Comparison of ENCODE assay signal across 8 cellular contexts in the genomic region with DNA sequence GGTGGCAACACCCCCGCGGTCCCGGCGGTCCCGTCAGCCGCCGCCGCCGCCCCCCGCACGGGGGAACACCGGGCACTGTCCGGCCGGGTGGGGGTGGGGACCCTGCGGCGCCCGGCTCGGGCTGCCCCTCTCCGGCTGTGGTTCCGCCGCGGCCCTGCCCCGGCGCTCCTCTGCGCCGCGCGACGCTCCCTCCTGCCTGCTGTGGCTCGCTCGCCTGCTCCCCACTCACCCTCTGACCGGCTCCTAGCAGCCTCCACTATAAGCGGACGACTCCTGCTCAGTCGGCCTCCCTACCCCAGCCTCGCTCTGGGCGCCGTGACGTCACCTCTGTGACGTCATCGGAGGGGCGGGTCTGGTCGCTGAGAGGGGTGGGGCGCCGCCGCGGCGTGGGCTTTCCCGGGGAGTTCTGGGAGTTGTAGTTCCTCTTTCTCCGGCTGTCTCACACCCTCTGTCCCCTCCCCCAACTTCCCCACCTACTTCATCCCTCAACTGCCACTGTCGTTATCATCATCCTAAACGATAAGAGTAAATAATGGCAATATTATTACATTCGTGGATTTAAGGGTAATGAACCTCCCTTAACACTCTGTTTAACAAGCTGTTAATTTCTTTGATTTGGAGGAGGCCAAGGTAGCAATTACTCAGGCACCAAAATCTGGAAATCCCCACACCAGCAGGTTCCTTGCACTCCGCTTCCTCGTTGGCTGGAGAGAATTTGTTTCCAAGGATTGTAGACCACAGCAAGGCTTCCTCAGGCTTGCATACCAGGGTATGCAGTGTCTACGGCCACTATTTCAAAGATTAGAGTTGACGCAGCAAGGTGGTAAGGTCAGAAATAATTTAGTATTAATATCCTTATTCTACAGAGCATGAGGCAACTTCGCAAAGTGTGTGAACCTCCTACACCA. TPM values are rescaled to one million over a fixed set of nuclear protein-coding genes. Genes with fewer than 3 reads are reported as not detected.
DNase-seq lines count a peak whose midpoint lies in the region; ATAC-seq and TF ChIP-seq lines count a peak whose summit lies in the region.

Gene UBE2H (minus strand): TSS at position 308 of the 908 bp plus-strand sequence. CDS start 405 bp downstream, outside the sequence.

- H3K27ac ChIP-seq in OCI-LY3 (ENCODE audit: low read length), result peak within 1 kb of the TSS; percentile 70

- H3K9me3 ChIP-seq in OCI-LY3 (ENCODE audit: insufficient read depth, low read length), result no peaks in the 10 kb centered on the region
- no peaks in the 10 kb centered on the region for H3K9me3 ChIP-seq in mononuclear cell (ENCODE audit: low read depth, low read length)

- H2AFZ ChIP-seq in OCI-LY3 (ENCODE audit: low read depth, low read length), result peak within 1 kb of the TSS; percentile 99

- H3K79me2 ChIP-seq in OCI-LY3 (ENCODE audit: low read length), result peaks cover 48% of the 10 kb centered on the region

- TF ChIP-seq CTCF in OCI-LY3 (IDR thresholded peaks at IDR 0.05; ENCODE audit: low read depth, low read length), result no peak

- H4K20me1 ChIP-seq in OCI-LY3 (ENCODE audit: insufficient read depth, low read length), result peaks cover 18% of the 10 kb centered on the region

- H3K4me3 ChIP-seq in OCI-LY3 (ENCODE audit: low read length), result peak within 1 kb of the TSS; percentile 91
- H3K4me3 ChIP-seq in mononuclear cell (ENCODE audit: low read length), result peak within 1 kb of the TSS; percentile 92

- DNase-seq in COR-L47 (lab: John Stamatoyannopoulos, UW) (peak; percentile 69), HuH-7 (ENCODE audit: low spot score) (peak; percentile 94), activated T-cell treated with anti-CD3 and anti-CD28 coated beads for 1 hour (ENCODE audit: low read depth) (peak; percentile 93), epidermal melanocyte (ENCODE audit: insufficient read length, low spot score) (peak; percentile 94)
- DNase-seq in stimulated activated CD8-positive, alpha-beta memory T cell treated with anti-CD3 and anti-CD28 coated beads, Interleukin-2, amount 100 ng/mL, for 48 hours (ENCODE audit: low read depth in 2 of 2), result peak; percentile 88 to 89

- H3K9ac ChIP-seq in OCI-LY3 (ENCODE audit: low read length), result peak within 1 kb of the TSS; percentile 82

- peak within 1 kb of the TSS; percentile 92 for H3K4me2 ChIP-seq in OCI-LY3 (ENCODE audit: low read length)

- H3K27me3 ChIP-seq in OCI-LY3 (ENCODE audit: low read depth, low read length), result no peaks in the 10 kb centered on the region
- no peaks in the 10 kb centered on the region for H3K27me3 ChIP-seq in mononuclear cell (ENCODE audit: insufficient read depth, low read length)

- peaks cover 4% of the 10 kb centered on the region for H3K36me3 ChIP-seq in OCI-LY3 (replicated peaks; ENCODE audit: low read depth, low read length)

- H3K4me1 ChIP-seq in OCI-LY3 (ENCODE audit: low read length) (peaks cover 36% of the 10 kb centered on the region), mononuclear cell (ENCODE audit: insufficient read depth, low read length) (peaks cover 44% of the 10 kb centered on the region)

- ATAC-seq in GM21390 (IDR thresholded peaks at IDR 0.05; ENCODE audit: unreplicated experiment), result peak; percentile 63

RNA-seq across cellular contexts. Expression of gene UBE2H, which starts in this region (rescaled TPM):
- 76.3 TPM for total RNA-seq in mononuclear cell

Comparison
In these comparisons a context has a peak if more than half of its experiments do, and no peak if none do; other contexts are left out.
1. Peak in every context shown above with its lines: DNase-seq, ATAC-seq, H3K4me3 ChIP-seq and H3K27ac ChIP-seq.